12 cellular contexts compared by ENCODE assay signal in genomic region chr4:143382539-143382938, GRCh38. TPM values are rescaled to one million over a fixed set of nuclear protein-coding genes. Genes with fewer than 3 reads are reported as not detected.
DNase-seq lines count a peak whose midpoint lies in the region; ATAC-seq and TF ChIP-seq lines count a peak whose summit lies in the region.
"Had no signal": no experiment of that assay in that cellular context is flagged by ENCODE, and none has a peak within 500 bp of the region (broad histone marks: within the 10 kb centered on the region; RNA-seq: fewer than 3 reads in every experiment).

No MANE protein-coding gene starts in this region.

- peak overlapping the region; percentile 13 for H2AFZ ChIP-seq in osteoblast (ENCODE audit: low read length)

- H3K36me3 ChIP-seq in osteoblast (ENCODE audit: insufficient read depth, low read length) (no peaks in the 10 kb centered on the region), WERI-Rb-1 (no peaks in the 10 kb centered on the region)

- H3K4me3 ChIP-seq in AG04450 (ENCODE audit: low read depth, low read length) (peak overlapping the region; percentile 14), osteoblast (ENCODE audit: insufficient read depth, low read length) (no peak overlapping the region), WERI-Rb-1 (ENCODE audit: low read depth, low read length) (no peak overlapping the region)

- peak overlapping the region; percentile 53 for H3K4me2 ChIP-seq in osteoblast (ENCODE audit: insufficient read depth, low read length)

- H3K9me3 ChIP-seq in AG04450 (ENCODE audit: control insufficient read depth, insufficient read depth, low read length) (no peaks in the 10 kb centered on the region), osteoblast (ENCODE audit: low read depth, low read length) (no peaks in the 10 kb centered on the region), WERI-Rb-1 (ENCODE audit: severe bottlenecking) (no peaks in the 10 kb centered on the region)

- DNase-seq in AG04450 (ENCODE audit: low read depth, low spot score): no peak
- DNase-seq in NCI-H69 (lab: John Stamatoyannopoulos, UW): peak; percentile 51
- DNase-seq in epithelial cell of prostate (ENCODE audit: low read depth, low spot score): no peak
- no peak for DNase-seq in osteoblast (ENCODE audit: insufficient read length, low spot score, missing footprints)
- DNase-seq in WERI-Rb-1: no peak
- no peak for DNase-seq in DMS153 (lab: John Stamatoyannopoulos, UW)
- DNase-seq: activated CD4-positive, alpha-beta memory T cell treated with anti-CD3 and anti-CD28 coated beads for 36 hours; CD4-positive, alpha-beta memory T cell; NCI-H774; stimulated activated CD4-positive, alpha-beta T cell treated with anti-CD3 and anti-CD28 coated beads, Interleukin-12 subunit alpha, Interleukin-12 subunit beta, amount 100 ng/mL, for 4 hours had no signal

- ATAC-seq in GM19463 (IDR thresholded peaks at IDR 0.05; ENCODE audit: unreplicated experiment) (no peak), GM18511 (IDR thresholded peaks at IDR 0.05; ENCODE audit: unreplicated experiment) (no peak)

- H4K20me1 ChIP-seq in osteoblast (ENCODE audit: insufficient read depth, low read length): no peaks in the 10 kb centered on the region

- peaks cover 29% of the 10 kb centered on the region for H3K4me1 ChIP-seq in osteoblast (ENCODE audit: insufficient read depth, low read length)

- H3K79me2 ChIP-seq in osteoblast (ENCODE audit: insufficient read depth, low read length): peaks cover 44% of the 10 kb centered on the region

- CTCF ChIA-PET in AG04450 (lab: Charles Lee): no interaction called here

- H3K27ac ChIP-seq in AG04450 (ENCODE audit: low read depth, low read length): no peak overlapping the region
- peak overlapping the region; percentile 66 for H3K27ac ChIP-seq in epithelial cell of prostate
- H3K27ac ChIP-seq in osteoblast (ENCODE audit: low read depth, low read length): peak overlapping the region; percentile 62
- no peak overlapping the region for H3K27ac ChIP-seq in WERI-Rb-1

- TF ChIP-seq CTCF in AG04450 (IDR thresholded peaks at IDR 0.05; ENCODE audit: low read depth, low read length) (no peak), osteoblast (IDR thresholded peaks at IDR 0.05; ENCODE audit: extremely low read depth, low read depth, low read length) (no peak), WERI-Rb-1 (IDR thresholded peaks at IDR 0.05; ENCODE audit: low read depth, low read length) (no peak)

- H3K27me3 ChIP-seq in AG04450 (ENCODE audit: control insufficient read depth, insufficient read depth, low read length): no peaks in the 10 kb centered on the region
- no peaks in the 10 kb centered on the region for H3K27me3 ChIP-seq in osteoblast (ENCODE audit: insufficient read depth, low read length)
- no peaks in the 10 kb centered on the region for H3K27me3 ChIP-seq in WERI-Rb-1 (ENCODE audit: insufficient read depth, low read depth, severe bottlenecking)

- POLR2A ChIA-PET in AG04450 (lab: Yijun Ruan, JAX): no interaction called here

RNA-seq across cellular contexts. Expression of gene GAB1, which starts 45.9 kb away (rescaled TPM):
- polyA plus RNA-seq in AG04450 (2011; rRNA removed): 11.7 and 13.8 TPM in 2 replicates
- polyA minus RNA-seq in AG04450 (2011; rRNA and poly(A)+ RNA removed): 21.5 and 27.1 TPM in 2 replicates
- 20.6 and 23.3 TPM in 2 replicates for total RNA-seq in osteoblast
- polyA plus RNA-seq: CD4-positive, alpha-beta memory T cell had no signal

Comparison
In these comparisons a context has a peak if more than half of its experiments do, and no peak if none do; other contexts are left out.
1. H3K27ac ChIP-seq: peak in epithelial cell of prostate (single experiment) and osteoblast (single experiment); none in AG04450 (single experiment) and WERI-Rb-1 (single experiment).